Comparison of ENCODE assay signal across 13 cellular contexts in genomic region chr12:6330192-6330591, GRCh38. TPM values are rescaled to one million over a fixed set of nuclear protein-coding genes. Genes with fewer than 3 reads are reported as not detected.
A peak's percentile ranks its signal among the peaks of the same experiment; 100 is the strongest.
DNase-seq lines count a peak whose midpoint lies in the region; ATAC-seq and TF ChIP-seq lines count a peak whose summit lies in the region.
"Had no signal": no experiment of that assay in that cellular context is flagged by ENCODE, and none has a peak within 500 bp of the region (broad histone marks: within the 10 kb centered on the region; RNA-seq: fewer than 3 reads in every experiment).

No MANE protein-coding gene starts in this region.

- no peak for ATAC-seq in RWPE2 (ENCODE audit: low read depth)
- ATAC-seq in naive thymus-derived CD8-positive, alpha-beta T cell = no peak
- ATAC-seq in HG03432 (IDR thresholded peaks at IDR 0.05; ENCODE audit: unreplicated experiment) = no peak
- ATAC-seq in GM18517 (IDR thresholded peaks at IDR 0.05; ENCODE audit: unreplicated experiment) = no peak
- no peak for ATAC-seq in omental fat pad (ENCODE audit: low FRiP score)

- H3K27me3 Mint-ChIP-seq in naive thymus-derived CD8-positive, alpha-beta T cell = peaks cover 0 to 3% (median 0%) of the 10 kb centered on the region in 5 donors

- DNase-seq in GM19240 (ENCODE audit: insufficient read length, low spot score) = peak; percentile 48
- no peak for DNase-seq in RWPE2 (ENCODE audit: low spot score)
- peak in 1 of 10 donors; percentile 22 for DNase-seq in naive thymus-derived CD8-positive, alpha-beta T cell
- DNase-seq in kidney glomerular epithelial cell (lab: John Stamatoyannopoulos, UW) = no peak
- no peak for DNase-seq in omental fat pad (ENCODE audit: low spot score)
- DNase-seq: stimulated activated CD4-positive, alpha-beta T cell treated with anti-CD3 and anti-CD28 coated beads, Interleukin-15, amount 100 ng/mL, for 24 hours had no signal

- no peaks in the 10 kb centered on the region for H3K9me3 ChIP-seq in BLaER1 treated with 17β-estradiol and CSF1 and Interleukin-3, amounts not matched to agents 10 nM and 100 nM (replicated peaks in 1 of 11)
- no peaks in the 10 kb centered on the region for H3K9me3 ChIP-seq in RWPE2 (ENCODE audit: severe bottlenecking)

- TF ChIP-seq CTCF in RWPE2 (IDR thresholded peaks at IDR 0.05; ENCODE audit: poor library complexity, severe bottlenecking) (no peak), omental fat pad (IDR thresholded peaks at IDR 0.05) (no peak)

- H3K4me2 ChIP-seq in BLaER1 treated with 17β-estradiol and CSF1 and Interleukin-3, amounts not matched to agents 10 nM and 100 nM = peak overlapping the region; percentile 67 to 100 (median 98)

- H3K4me3 Mint-ChIP-seq in naive thymus-derived CD8-positive, alpha-beta T cell = no peak overlapping the region

- H3K36me3 ChIP-seq in BLaER1 treated with 17β-estradiol and CSF1 and Interleukin-3, amounts not matched to agents 10 nM and 100 nM = peaks cover 77 to 99% (median 96%) of the 10 kb centered on the region in 11 experiments
- peaks cover 78% of the 10 kb centered on the region for H3K36me3 ChIP-seq in RWPE2 (ENCODE audit: low read depth)

- peaks cover 0 to 71% (median 21%) of the 10 kb centered on the region in 3 donors for H3K36me3 Mint-ChIP-seq in naive thymus-derived CD8-positive, alpha-beta T cell

- peak overlapping the region in 8 of 10 donors; percentile 55 to 92 (median 78) for H3K27ac Mint-ChIP-seq in naive thymus-derived CD8-positive, alpha-beta T cell

- peak overlapping the region in 6 of 11 experiments; percentile 11 to 50 (median 26); a peak in 7 of 22 replicates for H3K9ac ChIP-seq in BLaER1 treated with 17β-estradiol and CSF1 and Interleukin-3, amounts not matched to agents 10 nM and 100 nM

- H3K9me3 Mint-ChIP-seq in naive thymus-derived CD8-positive, alpha-beta T cell = no peaks in the 10 kb centered on the region

- peaks cover 99 to 100% (median 100%) of the 10 kb centered on the region in 11 experiments for H4K20me1 ChIP-seq in BLaER1 treated with 17β-estradiol and CSF1 and Interleukin-3, amounts not matched to agents 10 nM and 100 nM

- H3K27me3 ChIP-seq in BLaER1 treated with 17β-estradiol and CSF1 and Interleukin-3, amounts not matched to agents 10 nM and 100 nM = no peaks in the 10 kb centered on the region; a peak in 2 of 22 replicates
- no peaks in the 10 kb centered on the region for H3K27me3 ChIP-seq in RWPE2 (ENCODE audit: insufficient read depth, poor library complexity, severe bottlenecking)
- H3K27me3 ChIP-seq: cardiac muscle cell had no signal

- POLR2A ChIA-PET in naive thymus-derived CD8-positive, alpha-beta T cell (lab: Charles Lee) = interaction anchor here (0.5 to 17.3 kb wide), 9 partner anchors 11 to 278 kb away, joined by 3 to 358 read pairs (median 4); partner anchors contain the start of genes CD27 and TNFRSF1A

- peak overlapping the region in 2 of 10 experiments; percentile 11 to 38; a peak in 2 of 20 replicates for H3K4me3 ChIP-seq in BLaER1 treated with 17β-estradiol and CSF1 and Interleukin-3, amounts not matched to agents 10 nM and 100 nM
- no peak overlapping the region for H3K4me3 ChIP-seq in RWPE2 (ENCODE audit: severe bottlenecking)
- H3K4me3 ChIP-seq: cardiac muscle cell, lung had no signal

- H3K4me1 ChIP-seq in BLaER1 treated with 17β-estradiol and CSF1 and Interleukin-3, amounts not matched to agents 10 nM and 100 nM = peaks cover 96 to 100% (median 100%) of the 10 kb centered on the region in 10 experiments
- peaks cover 30% of the 10 kb centered on the region for H3K4me1 ChIP-seq in RWPE2 (ENCODE audit: insufficient read depth, poor library complexity, severe bottlenecking)

- H3K27ac ChIP-seq in BLaER1 treated with 17β-estradiol and CSF1 and Interleukin-3, amounts not matched to agents 10 nM and 100 nM = peak overlapping the region in 4 of 11 experiments; percentile 41 to 60 (median 54); a peak in 6 of 22 replicates
- peak overlapping the region; percentile 97 for H3K27ac ChIP-seq in RWPE2 (ENCODE audit: poor library complexity, severe bottlenecking)
- H3K27ac ChIP-seq: cardiac muscle cell had no signal

- H3K4me1 Mint-ChIP-seq in naive thymus-derived CD8-positive, alpha-beta T cell = peaks cover 38 to 69% (median 60%) of the 10 kb centered on the region in 4 donors

RNA-seq across cellular contexts. Expression of gene TNFRSF1A, which starts 11.7 kb away (rescaled TPM):
- total RNA-seq in naive thymus-derived CD8-positive, alpha-beta T cell = 10 to 100 TPM; 91.7 to 97.6 TPM
- polyA plus RNA-seq in naive thymus-derived CD8-positive, alpha-beta T cell = 10 to 100 TPM; 19.5 to 43.7 (median 31.1) TPM
- total RNA-seq in omental fat pad = 100 to 1,000 TPM; 279 to 689 (median 317) TPM

RNA-seq across cellular contexts. Expression of gene PLEKHG6, which starts 19.7 kb away (rescaled TPM):
- not detected for total RNA-seq in naive thymus-derived CD8-positive, alpha-beta T cell
- under 1 TPM; 0.14 to 0.17 (median 0.15) TPM for polyA plus RNA-seq in naive thymus-derived CD8-positive, alpha-beta T cell
- 10 to 100 TPM; 10.1 to 77.1 (median 13.8) TPM for total RNA-seq in omental fat pad
- total RNA-seq: HT1080, temporal lobe had no signal

RNA-seq across cellular contexts. Expression of gene SCNN1A, which starts 45.2 kb away (rescaled TPM):
- 1 to 10 TPM; 4.0 to 4.7 TPM for total RNA-seq in naive thymus-derived CD8-positive, alpha-beta T cell
- under 1 TPM; 0.06 to 0.65 (median 0.23) TPM for polyA plus RNA-seq in naive thymus-derived CD8-positive, alpha-beta T cell
- 10 to 100 TPM in 3 of 4 donors, 1 to 10 TPM in 1; 1.9 to 29.0 (median 15.7) TPM for total RNA-seq in omental fat pad
- total RNA-seq: temporal lobe had no signal
- polyA plus RNA-seq: cardiac muscle cell had no signal

RNA-seq across cellular contexts. Expression of gene LTBR, which starts 53.8 kb away (rescaled TPM):
- under 1 TPM; 0.91 to 0.93 TPM for total RNA-seq in naive thymus-derived CD8-positive, alpha-beta T cell
- under 1 TPM in 1 of 3 donors, not detected in 2; 0.23 TPM for polyA plus RNA-seq in naive thymus-derived CD8-positive, alpha-beta T cell
- total RNA-seq in omental fat pad = 100 to 1,000 TPM in 3 of 4 donors, 10 to 100 TPM in 1; 99.9 to 171 (median 142) TPM

Comparison
In these comparisons a context has a peak if more than half of its experiments do, and no peak if none do; other contexts are left out.
1. RNA of gene PLEKHG6, which starts 19.7 kb away (total RNA-seq): 10.1 to 77.1 TPM in omental fat pad; not detected in naive thymus-derived CD8-positive, alpha-beta T cell; every median in the first group is over 10 times any median in the second.